In genomic region chr12:69405466-69405865, GRCh38 we compare ENCODE assay signal across 11 cellular contexts. TPM values are rescaled to one million over a fixed set of nuclear protein-coding genes. Genes with fewer than 3 reads are reported as not detected.
DNase-seq lines count a peak whose midpoint lies in the region; ATAC-seq and TF ChIP-seq lines count a peak whose summit lies in the region.
"Had no signal": no experiment of that assay in that cellular context is flagged by ENCODE, and none has a peak within 500 bp of the region (broad histone marks: within the 10 kb centered on the region; RNA-seq: fewer than 3 reads in every experiment).

No MANE protein-coding gene starts in this region.

- peak overlapping the region; percentile 67 for H2BK20ac ChIP-seq in IMR-90 (ENCODE audit: low read depth, low read length)

- dilution Hi-C loops in IMR-90 (cut with HindIII; ENCODE audit: low sequenced_read_pairs, unreplicated experiment), result no loop called here

- in situ Hi-C loops in IMR-90 (cut with MboI; ENCODE audit: low sequenced_read_pairs), result no loop called here

- H2BK12ac ChIP-seq in mesenchymal stem cell (ENCODE audit: low read length in 2 of 2), result no peak overlapping the region

- TF ChIP-seq POLR2A in IMR-90 (IDR thresholded peaks at IDR 0.05; ENCODE audit: low read depth, low read length), result no peak

- no peak overlapping the region; a peak in 1 of 4 replicates for H4K8ac ChIP-seq in IMR-90 (ENCODE audit: low read depth in 2 of 2, low read length in 2 of 2)
- no peak overlapping the region for H4K8ac ChIP-seq in mesenchymal stem cell (ENCODE audit: low read length)

- TF ChIP-seq CTCF in AG04450 (IDR thresholded peaks at IDR 0.05; ENCODE audit: low read depth, low read length) (no peak), IMR-90 (conservative IDR thresholded peaks at IDR 0.05; ENCODE audit: low read depth, low read length) (no peak), cardiac fibroblast (IDR thresholded peaks at IDR 0.05; ENCODE audit: low read depth, low read length) (no peak)

- H3K9me1 ChIP-seq in IMR-90 (ENCODE audit: insufficient read depth, low read length), result no peaks in the 10 kb centered on the region; the same call in 1 of the 2 replicates

- H2BK15ac ChIP-seq in IMR-90 (ENCODE audit: low read depth, low read length), result peak overlapping the region; percentile 59; the same call in 1 of the 3 replicates
- no peak overlapping the region for H2BK15ac ChIP-seq in mesenchymal stem cell (ENCODE audit: low read depth, poor library complexity, severe bottlenecking)

- H2BK120ac ChIP-seq in IMR-90 (ENCODE audit: low read depth, low read length), result peak overlapping the region; percentile 53
- H2BK120ac ChIP-seq in mesenchymal stem cell (ENCODE audit: low read depth, low read length), result no peak overlapping the region

- intact Hi-C loops in IMR-90 (cut with micrococcal nuclease), result no loop called here

- H4K20me1 ChIP-seq in IMR-90 (ENCODE audit: insufficient read depth, low read length), result no peaks in the 10 kb centered on the region

- H3K27ac ChIP-seq in AG04450 (ENCODE audit: low read depth, low read length) (no peak overlapping the region), IMR-90 (ENCODE audit: insufficient read depth, low read length) (no peak overlapping the region), mesenchymal stem cell (ENCODE audit: low read length, poor library complexity, severe bottlenecking) (peak overlapping the region; percentile 87)

- H3K4me2 ChIP-seq in IMR-90 (ENCODE audit: low read depth, low read length) (peak overlapping the region; percentile 73), mesenchymal stem cell (ENCODE audit: low read length, poor library complexity, severe bottlenecking) (no peak overlapping the region)

- H2BK5ac ChIP-seq in IMR-90 (ENCODE audit: low read depth, low read length, poor library complexity, severe bottlenecking), result peak overlapping the region; percentile 88
- H2BK5ac ChIP-seq in mesenchymal stem cell (ENCODE audit: low read depth, low read length, poor library complexity, severe bottlenecking), result no peak overlapping the region

- H3K4me1 ChIP-seq in IMR-90 (ENCODE audit: control insufficient read depth, insufficient read depth, low read length) (peaks cover 7% of the 10 kb centered on the region), mesenchymal stem cell (ENCODE audit: control insufficient read depth, insufficient read depth, low read depth, low read length) (peaks cover 3% of the 10 kb centered on the region)

- no peak overlapping the region for H2AFZ ChIP-seq in IMR-90 (replicated peaks; ENCODE audit: low read length, poor library complexity)
- no peak overlapping the region for H2AFZ ChIP-seq in mesenchymal stem cell (ENCODE audit: low read depth, low read length)

- BruUV-seq in IMR-90 (replicated peaks; lab: Mats Ljungman, UMichigan), result no TSS peak

- CTCF ChIA-PET in AG04450 (lab: Charles Lee) (no interaction called here), IMR-90 (lab: Yijun Ruan, JAX) (no interaction called here)

- H3K9me3 ChIP-seq in AG04450 (ENCODE audit: control insufficient read depth, insufficient read depth, low read length) (no peaks in the 10 kb centered on the region), IMR-90 (ENCODE audit: control insufficient read depth, insufficient read depth, low read length) (no peaks in the 10 kb centered on the region; the same call in 1 of the 2 replicates), mesenchymal stem cell (ENCODE audit: control insufficient read depth, low read length) (no peaks in the 10 kb centered on the region)

- H3K36me3 ChIP-seq in IMR-90 (ENCODE audit: control insufficient read depth, insufficient read depth, low read length) (no peaks in the 10 kb centered on the region), mesenchymal stem cell (ENCODE audit: control insufficient read depth in 1 of 2, insufficient read depth in 2 of 2, low read depth in 1 of 2, low read length in 2 of 2) (no peaks in the 10 kb centered on the region)

- H3K27me3 ChIP-seq in AG04450 (ENCODE audit: control insufficient read depth, insufficient read depth, low read length) (no peaks in the 10 kb centered on the region), IMR-90 (ENCODE audit: control insufficient read depth, insufficient read depth, low read length) (no peaks in the 10 kb centered on the region), mesenchymal stem cell (ENCODE audit: control insufficient read depth in 1 of 2, insufficient read depth in 1 of 2, low read length in 2 of 2) (no peaks in the 10 kb centered on the region)

- H3K56ac ChIP-seq in IMR-90 (ENCODE audit: extremely low read depth, insufficient read depth, low read length), result no peak overlapping the region; the same call in 1 of the 2 replicates

- H3K23ac ChIP-seq in IMR-90 (ENCODE audit: low read depth, low read length) (no peak overlapping the region), mesenchymal stem cell (ENCODE audit: low read length in 2 of 2) (no peak overlapping the region)

- H3K4ac ChIP-seq in IMR-90 (ENCODE audit: low read depth, low read length) (no peak overlapping the region), mesenchymal stem cell (ENCODE audit: low read depth in 1 of 2, low read length in 2 of 2) (no peak overlapping the region)

- TF ChIP-seq RAD21 in IMR-90 (IDR thresholded peaks at IDR 0.05; ENCODE audit: low read length), result no peak

- POLR2A ChIA-PET in AG04450 (lab: Yijun Ruan, JAX), result no interaction called here
- POLR2A ChIA-PET in IMR-90 (lab: Charles Lee; ENCODE audit: unreplicated experiment), result no interaction called here

- H3K79me1 ChIP-seq in IMR-90 (ENCODE audit: low read depth in 1 of 2, low read length in 2 of 2) (no peaks in the 10 kb centered on the region; a peak in 1 of 4 replicates), mesenchymal stem cell (replicated peaks; ENCODE audit: low read length, poor library complexity, severe bottlenecking) (no peaks in the 10 kb centered on the region)

- 0 out of 2 replicates have a peak overlapping the region, but pooled peaks have one; percentile 34 for H3K14ac ChIP-seq in IMR-90 (replicated peaks; ENCODE audit: low read depth, low read length)
- no peak overlapping the region for H3K14ac ChIP-seq in mesenchymal stem cell (ENCODE audit: low read length in 2 of 2)

- H2AK9ac ChIP-seq in IMR-90 (replicated peaks; ENCODE audit: low read depth, low read length, poor library complexity), result no peak overlapping the region

- ATAC-seq in IMR-90 (ENCODE audit: low read depth) (peak; percentile 99), GM18858 (IDR thresholded peaks at IDR 0.05; ENCODE audit: unreplicated experiment) (no peak)
- ATAC-seq: CD8-positive, alpha-beta T cell had no signal

- H3K4me3 ChIP-seq in AG04450 (ENCODE audit: low read depth, low read length), result peak overlapping the region; percentile 20; the same call in 1 of the 2 replicates
- H3K4me3 ChIP-seq in IMR-90 (ENCODE audit: insufficient read depth, low read depth, low read length), result no peak overlapping the region; the same call in 1 of the 2 replicates
- H3K4me3 ChIP-seq in cardiac fibroblast (replicated peaks in 1 of 2; ENCODE audit: low read depth in 2 of 2, low read length in 2 of 2), result peak overlapping the region in 1 of 2 donors; percentile 19
- H3K4me3 ChIP-seq in mesenchymal stem cell (ENCODE audit: insufficient read depth in 1 of 2, low read depth in 1 of 2, low read length in 2 of 2), result no peak overlapping the region

- H2AK5ac ChIP-seq in IMR-90 (ENCODE audit: low read depth, low read length) (no peak overlapping the region), mesenchymal stem cell (ENCODE audit: low read length, severe bottlenecking) (no peak overlapping the region)

- H3K18ac ChIP-seq in IMR-90 (ENCODE audit: low read depth, low read length), result peak overlapping the region; percentile 28; the same call in 1 of the 2 replicates
- H3K18ac ChIP-seq in mesenchymal stem cell (ENCODE audit: low read depth in 1 of 2, low read length in 2 of 2), result no peak overlapping the region

- WGBS in IMR-90 (ENCODE audit: extremely low coverage in 2 of 2, insufficient read length in 1 of 2), 2 experiments, result no CpG with 5 or more reads among the region's 6 CpGs
- 0% methylated on average over 3 of the region's 6 CpGs for WGBS in mesenchymal stem cell

- DNase-seq in AG04450 (ENCODE audit: low read depth, low spot score), result peak; percentile 80
- DNase-seq in IMR-90, result peak; percentile 98
- DNase-seq in cardiac fibroblast (ENCODE audit: low read depth in 2 of 2), result peak; percentile 92 to 98
- peak; percentile 95 for DNase-seq in mesenchymal stem cell
- DNase-seq in DMS79 treated with DMSO at 0.1 percent for 48 hours (lab: John Stamatoyannopoulos, UW), result no peak
- DNase-seq in NCI-H1048 (lab: John Stamatoyannopoulos, UW), result no peak
- DNase-seq in NK-92 (lab: John Stamatoyannopoulos, UW; ENCODE audit: unreplicated experiment), result no peak
- DNase-seq: CD8-positive, alpha-beta T cell; naive B cell; SHP77 had no signal

- no peak overlapping the region for H4K5ac ChIP-seq in IMR-90 (ENCODE audit: low read depth, low read length)

- H4K91ac ChIP-seq in IMR-90 (ENCODE audit: insufficient read depth, low read depth, low read length) (peak overlapping the region; percentile 45; the same call in 1 of the 2 replicates), mesenchymal stem cell (ENCODE audit: low read length) (no peak overlapping the region)

- H3K9ac ChIP-seq in IMR-90 (ENCODE audit: low read depth, low read length), result no peak overlapping the region
- no peak overlapping the region for H3K9ac ChIP-seq in mesenchymal stem cell (ENCODE audit: low read length)

TF ChIP-seq in IMR-90, 13 proteins besides CTCF, POLR2A, EP300 and RAD21 (continues in another document):
- TF ChIP-seq BHLHE40 (IDR thresholded peaks at IDR 0.05; ENCODE audit: low read depth, low read length), result peak; percentile 34; the same call in 1 of the 2 replicates
- no peak for TF ChIP-seq MXI1 (IDR thresholded peaks at IDR 0.05; ENCODE audit: borderline replicate concordance, low read depth, low read length)

RNA-seq across cellular contexts. Expression of gene YEATS4, which starts 45.9 kb away (rescaled TPM):
- polyA plus RNA-seq in AG04450 (2011; rRNA removed), result 8.1 and 13.0 TPM in 2 replicates
- polyA minus RNA-seq in AG04450 (2011; rRNA and poly(A)+ RNA removed), result 3.6 and 4.5 TPM in 2 replicates
- total RNA-seq in IMR-90 (2012; rRNA removed), result 15.1 and 17.8 TPM in 2 replicates
- 6.9 and 10.0 TPM in 2 replicates for polyA plus RNA-seq in IMR-90 (2012; rRNA removed)
- 23.0 and 30.8 TPM in 2 replicates for polyA plus RNA-seq in IMR-90 (2012; cell fraction: cytosol; rRNA removed)
- 7.0 and 14.9 TPM in 2 replicates for polyA plus RNA-seq in IMR-90 (2012; cell fraction: nucleus; rRNA removed; ENCODE audit: low replicate concordance)
- polyA plus RNA-seq in mesenchymal stem cell (2013, experiment 1 of 2), result 6.5 TPM
- polyA plus RNA-seq in mesenchymal stem cell (2013, experiment 2 of 2), result 7.7 TPM

RNA-seq across cellular contexts. Expression of gene LYZ, which starts 57.3 kb away (rescaled TPM):
- polyA plus RNA-seq in AG04450 (2011; rRNA removed) (not detected in 2 replicates), IMR-90 (2012; rRNA removed) (not detected in 2 replicates)
- not detected in 2 replicates for polyA minus RNA-seq in AG04450 (2011; rRNA and poly(A)+ RNA removed)
- total RNA-seq in IMR-90 (2012; rRNA removed), result not detected in 2 replicates
- polyA plus RNA-seq in IMR-90 (2012; cell fraction: cytosol; rRNA removed), result not detected in 2 replicates
- polyA plus RNA-seq in IMR-90 (2012; cell fraction: nucleus; rRNA removed; ENCODE audit: low replicate concordance), result not detected in 2 replicates
- polyA plus RNA-seq in mesenchymal stem cell (2013, experiment 1 of 2), result 0.04 TPM
- polyA plus RNA-seq in mesenchymal stem cell (2013, experiment 2 of 2), result 0.03 TPM

Comparison
In these comparisons a context has a peak if more than half of its experiments do, and no peak if none do; other contexts are left out.
1. DNase-seq: peak in AG04450 (single experiment), IMR-90 (single experiment), cardiac fibroblast (2 of 2) and mesenchymal stem cell (single experiment); none in DMS79 treated with DMSO at 0.1 percent for 48 hours (single experiment), NCI-H1048 (single experiment) and NK-92 (single experiment).